In genomic region chr17:63773272-63774140, GRCh38 we compare ENCODE assay signal across 1 cellular context.
TF ChIP-seq lines count a peak whose summit lies in the region.

Gene CCDC47 (minus strand): TSS chr17:63773597. CDS start chr17:63766175, 7,422 bp downstream.

TF ChIP-seq in K562, 482 proteins besides CTCF, POLR2A, EP300 and RAD21 (continued from another document and continues in another):
- peak; percentile 100 for TF ChIP-seq NR2C1 (IDR thresholded peaks at IDR 0.05)
- TF ChIP-seq NR2C1 (tag; IDR thresholded peaks at IDR 0.05), result peak; percentile 100
- peak; percentile 64; the same call in 1 of the 2 replicates for TF ChIP-seq ATF4 (CRISPR knock-in tag; IDR thresholded peaks at IDR 0.05)
- TF ChIP-seq ZNF57 (CRISPR knock-in tag; IDR thresholded peaks at IDR 0.05), result no peak
- TF ChIP-seq FOXM1 (IDR thresholded peaks at IDR 0.05; ENCODE audit: low read depth), result no peak
- 0 out of 2 replicates have a peak, but pooled peaks have one; percentile 50 for TF ChIP-seq FOXM1 (CRISPR knock-in tag; IDR thresholded peaks at IDR 0.05; ENCODE audit: low read depth)
- TF ChIP-seq SLC30A9 (CRISPR knock-in tag; IDR thresholded peaks at IDR 0.05), result no peak
- no peak for TF ChIP-seq ZBTB49 (CRISPR knock-in tag; IDR thresholded peaks at IDR 0.05; ENCODE audit: borderline replicate concordance)
- TF ChIP-seq SMAD3 (CRISPR knock-in tag; conservative IDR thresholded peaks at IDR 0.05), result 0 out of 2 replicates have a peak, but pooled peaks have one; percentile 60
- TF ChIP-seq ATF3 (IDR thresholded peaks at IDR 0.05), result peak; percentile 88
- peak; percentile 79 for TF ChIP-seq ATF3 (CRISPR knock-in tag; conservative IDR thresholded peaks at IDR 0.05)
- no peak for TF ChIP-seq ZNF316 (IDR thresholded peaks at IDR 0.05)
- no peak; the same call in 1 of the 2 replicates for TF ChIP-seq ZNF384 (IDR thresholded peaks at IDR 0.05; ENCODE audit: low read depth, low read length)
- TF ChIP-seq NR2F6 (CRISPR knock-in tag; IDR thresholded peaks at IDR 0.05), result no peak
- TF ChIP-seq KDM1A (IDR thresholded peaks at IDR 0.05), result no peak
- peak; percentile 54; the same call in 1 of the 2 replicates for TF ChIP-seq CTBP1 (IDR thresholded peaks at IDR 0.05; ENCODE audit: borderline replicate concordance)
- peak; percentile 92 for TF ChIP-seq TFAP4 (CRISPR knock-in tag; IDR thresholded peaks at IDR 0.05; ENCODE audit: borderline replicate concordance)
- TF ChIP-seq ASH1L (IDR thresholded peaks at IDR 0.05; ENCODE audit: borderline replicate concordance, low read depth, partially characterized antibody), result peak; percentile 27
- peak in 1 of 2 experiments; percentile 74; a peak in 2 of 4 replicates for TF ChIP-seq KDM4B (IDR thresholded peaks at IDR 0.05; ENCODE audit: borderline replicate concordance in 2 of 2, low read depth in 1 of 2)
- no peak for TF ChIP-seq HDAC8 (tag; IDR thresholded peaks at IDR 0.05)
- TF ChIP-seq ZNF766 (CRISPR knock-in tag; conservative IDR thresholded peaks at IDR 0.05), result 0 out of 2 replicates have a peak, but pooled peaks have one; percentile 64
- peak; percentile 79 for TF ChIP-seq POLR2B (IDR thresholded peaks at IDR 0.05; ENCODE audit: low read depth, partially characterized antibody)
- peak; percentile 98 for TF ChIP-seq CREB3L1 (IDR thresholded peaks at IDR 0.05; ENCODE audit: borderline replicate concordance, low read depth)
- TF ChIP-seq RCOR1 (IDR thresholded peaks at IDR 0.05; ENCODE audit: borderline replicate concordance in 1 of 2, low read depth in 2 of 2, low read length in 2 of 2), result peak in 1 of 2 experiments; percentile 6; a peak in 1 of 4 replicates
- peak; percentile 66; the same call in 1 of the 2 replicates for TF ChIP-seq THRB (CRISPR knock-in tag; conservative IDR thresholded peaks at IDR 0.05)
- no peak for TF ChIP-seq NUFIP1 (IDR thresholded peaks at IDR 0.05; ENCODE audit: partially characterized antibody)
- TF ChIP-seq NCOR1 (IDR thresholded peaks at IDR 0.05), result peak; percentile 64
- no peak for TF ChIP-seq HNRNPL (IDR thresholded peaks at IDR 0.05; ENCODE audit: low read depth, low read length)
- no peak for TF ChIP-seq ADNP (tag; IDR thresholded peaks at IDR 0.05)
- TF ChIP-seq RB1 (IDR thresholded peaks at IDR 0.05; ENCODE audit: low read depth), result peak; percentile 70
- TF ChIP-seq SRSF3 (IDR thresholded peaks at IDR 0.05; ENCODE audit: insufficient read depth, low read length), result no peak
- TF ChIP-seq MTA3 (IDR thresholded peaks at IDR 0.05; ENCODE audit: borderline replicate concordance), result peak; percentile 95
- peak; percentile 100 for TF ChIP-seq HDAC3 (IDR thresholded peaks at IDR 0.05; ENCODE audit: borderline replicate concordance, partially characterized antibody)
- TF ChIP-seq ZNF282 (CRISPR knock-in tag; IDR thresholded peaks at IDR 0.05), result no peak
- TF ChIP-seq CREB1 (IDR thresholded peaks at IDR 0.05), result peak; percentile 96
- TF ChIP-seq CREB1 (CRISPR knock-in tag; IDR thresholded peaks at IDR 0.05), result peak; percentile 94
- no peak for TF ChIP-seq HDAC6 (IDR thresholded peaks at IDR 0.05; ENCODE audit: low read depth, low read length)
- TF ChIP-seq ZNF224 (CRISPR knock-in tag; IDR thresholded peaks at IDR 0.05), result no peak
- TF ChIP-seq KLF1 (tag; IDR thresholded peaks at IDR 0.05), result peak; percentile 64
- peak; percentile 62 for TF ChIP-seq FIP1L1 (IDR thresholded peaks at IDR 0.05; ENCODE audit: low read depth, low read length, poor library complexity, severe bottlenecking)
- TF ChIP-seq STAG1 (CRISPR knock-in tag; IDR thresholded peaks at IDR 0.05; ENCODE audit: borderline replicate concordance), result no peak
- TF ChIP-seq ILK (tag; IDR thresholded peaks at IDR 0.05; ENCODE audit: borderline replicate concordance, low read depth), result no peak
- TF ChIP-seq ZNF324 (CRISPR knock-in tag; IDR thresholded peaks at IDR 0.05), result peak; percentile 29; the same call in 1 of the 2 replicates
- peak; percentile 41 to 53 for TF ChIP-seq E2F6 (IDR thresholded peaks at IDR 0.05; ENCODE audit: borderline replicate concordance in 1 of 2, extremely low read depth in 1 of 2, insufficient read depth in 1 of 2, insufficient read length in 1 of 2, low read depth in 1 of 2, low read length in 1 of 2, poor library complexity in 1 of 2, severe bottlenecking in 1 of 2)
- no peak; the same call in 1 of the 2 replicates for TF ChIP-seq ZBTB33 (CRISPR knock-in tag; IDR thresholded peaks at IDR 0.05)
- peak; percentile 90 for TF ChIP-seq OTX1 (CRISPR knock-in tag; IDR thresholded peaks at IDR 0.05)
- TF ChIP-seq GATAD2A (IDR thresholded peaks at IDR 0.05), result no peak
- TF ChIP-seq NBN (IDR thresholded peaks at IDR 0.05; ENCODE audit: low read depth), result peak; percentile 95
- peak; percentile 93 for TF ChIP-seq PHF20 (IDR thresholded peaks at IDR 0.05; ENCODE audit: partially characterized antibody)
- peak; percentile 99 for TF ChIP-seq RBFOX2 (IDR thresholded peaks at IDR 0.05; ENCODE audit: low read depth, low read length)
- 0 out of 2 replicates have a peak, but pooled peaks have one; percentile 41 for TF ChIP-seq TAF7 (tag; IDR thresholded peaks at IDR 0.05)
- peak; percentile 83 for TF ChIP-seq SMAD4 (CRISPR knock-in tag; conservative IDR thresholded peaks at IDR 0.05)
- peak; percentile 97 for TF ChIP-seq MXD1 (CRISPR knock-in tag; IDR thresholded peaks at IDR 0.05; ENCODE audit: borderline replicate concordance, poor library complexity, severe bottlenecking)
- TF ChIP-seq PYGO2 (tag; IDR thresholded peaks at IDR 0.05), result no peak
- TF ChIP-seq ETV5 (CRISPR knock-in tag; IDR thresholded peaks at IDR 0.05; ENCODE audit: low read depth), result peak; percentile 87
- TF ChIP-seq CEBPZ (IDR thresholded peaks at IDR 0.05; ENCODE audit: borderline replicate concordance, low read depth, low read length), result no peak
